ENCODE assay signal across 11 cellular contexts in the genomic region with DNA sequence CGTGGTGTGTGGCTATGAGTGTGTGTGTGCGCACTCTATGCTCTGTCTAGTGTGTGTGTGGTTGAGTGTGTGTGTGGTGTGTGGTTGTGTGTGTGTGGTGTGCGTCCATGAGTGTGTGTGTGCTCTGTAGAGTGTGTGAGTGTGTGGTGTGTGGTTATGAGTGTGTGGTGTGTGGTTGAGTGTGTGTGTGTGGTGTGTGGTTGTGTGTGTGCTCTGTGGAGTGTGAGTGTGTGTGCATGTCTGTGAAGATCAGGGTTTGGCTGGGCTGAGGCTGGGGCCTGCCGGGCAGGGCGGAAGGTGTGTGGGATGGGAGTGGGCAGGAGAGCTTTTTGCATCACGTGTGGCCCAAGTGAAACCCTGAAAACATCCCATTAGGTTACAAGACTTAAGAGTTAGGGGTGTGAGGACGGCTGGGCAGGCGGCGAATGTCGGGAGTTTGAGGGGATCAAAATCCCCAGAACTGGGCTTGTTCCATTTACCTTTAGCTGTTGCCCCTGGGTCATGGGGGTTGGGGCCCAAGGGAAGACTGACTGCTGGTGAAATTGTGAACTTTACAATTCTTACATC. TPM values are rescaled to one million over a fixed set of nuclear protein-coding genes. Genes with fewer than 3 reads are reported as not detected.
DNase-seq lines count a peak whose midpoint lies in the region; ATAC-seq, FAIRE-seq and TF ChIP-seq lines count a peak whose summit lies in the region.
"Had no signal": no experiment of that assay in that cellular context is flagged by ENCODE, and none has a peak within 500 bp of the region (broad histone marks: within the 10 kb centered on the region; RNA-seq: fewer than 3 reads in every experiment).

No MANE protein-coding gene starts in this region.

- no peak overlapping the region for H3K27ac ChIP-seq in prostate gland

- peaks cover 20% of the 10 kb centered on the region for H3K4me1 ChIP-seq in mucosa of descending colon (ENCODE audit: low read depth)
- no peaks in the 10 kb centered on the region for H3K4me1 ChIP-seq in prostate gland (replicated peaks)

- H3K36me3 ChIP-seq in mucosa of descending colon (ENCODE audit: low read depth) (no peaks in the 10 kb centered on the region), prostate gland (no peaks in the 10 kb centered on the region)

- H3K4me3 ChIP-seq in mucosa of descending colon (no peak overlapping the region), prostate gland (no peak overlapping the region)
- H3K4me3 ChIP-seq: lung had no signal

- DNase-seq in mucosa of descending colon (peak in 1 of 3 donors; percentile 66), H54 (ENCODE audit: insufficient read length, low spot score) (no peak), G401 (ENCODE audit: low spot score) (no peak), posterior cingulate gyrus (no peak), prostate gland (ENCODE audit: low spot score) (no peak)
- DNase-seq: MM.1S, SW 1271 had no signal

- WGBS in prostate gland, result 78% methylated on average over 10 of the region's 10 CpGs

- H3K27me3 ChIP-seq in prostate gland (replicated peaks; ENCODE audit: insufficient read depth), result no peaks in the 10 kb centered on the region

- TF ChIP-seq CTCF in mucosa of descending colon (IDR thresholded peaks at IDR 0.05) (no peak), prostate gland (IDR thresholded peaks at IDR 0.05) (no peak)

- ATAC-seq in GM18502 (IDR thresholded peaks at IDR 0.05; ENCODE audit: poor library complexity, unreplicated experiment) (peak; percentile 27), GM21390 (IDR thresholded peaks at IDR 0.05; ENCODE audit: unreplicated experiment) (peak; percentile 16), HG03280 (IDR thresholded peaks at IDR 0.05; ENCODE audit: unreplicated experiment) (peak; percentile 15), mucosa of descending colon (peak; percentile 1)

- TF ChIP-seq POLR2A in H54 (IDR thresholded peaks at IDR 0.05; ENCODE audit: low read depth, low read length) (no peak), prostate gland (IDR thresholded peaks at IDR 0.05) (no peak)

- no peak for FAIRE-seq in H54 (lab: Jason Lieb, UNC)

- H3K9me3 ChIP-seq in mucosa of descending colon (no peaks in the 10 kb centered on the region), prostate gland (no peaks in the 10 kb centered on the region)

- intact Hi-C loops in mucosa of descending colon (cut with DNase I, micrococcal nuclease), result no loop called here
- intact Hi-C loops in posterior cingulate gyrus (cut with DNase I), result no loop called here
- intact Hi-C loops in prostate gland (cut with DNase I), result no loop called here

- in situ Hi-C loops in G401 (cut with HindIII; ENCODE audit: low sequenced_read_pairs), result no loop called here

RNA-seq across cellular contexts. Expression of a gene that starts 2.9 kb away (rescaled TPM):
- total RNA-seq in mucosa of descending colon, result 1 to 10 TPM; 1.6 to 5.6 (median 4.6) TPM
- not detected in 2 replicates for total RNA-seq in G401 (2014; rRNA removed; shearing (Covaris generic))
- total RNA-seq in prostate gland, result 1 to 10 TPM; 1.7 to 2.2 TPM

RNA-seq across cellular contexts. Expression of a gene that starts 21.6 kb away (rescaled TPM):
- over 10,000 TPM in 1 of 3 donors, 1,000 to 10,000 TPM in 2; 4,355 to 12,072 (median 9,452) TPM for total RNA-seq in mucosa of descending colon
- not detected in 2 replicates for total RNA-seq in G401 (2014; rRNA removed; shearing (Covaris generic))
- total RNA-seq in prostate gland, result 10 to 100 TPM in 1 of 2 donors, 1 to 10 TPM in 1; 1.9 to 91.7 TPM

RNA-seq across cellular contexts. Expression of a gene that starts 27.4 kb away (rescaled TPM):
- total RNA-seq in mucosa of descending colon, result not detected
- total RNA-seq in G401 (2014; rRNA removed; shearing (Covaris generic)), result not detected in 2 replicates
- not detected for total RNA-seq in prostate gland
- total RNA-seq: lung had no signal

RNA-seq across cellular contexts. Expression of a gene that starts 45.6 kb away (rescaled TPM):
- total RNA-seq in mucosa of descending colon, result under 1 TPM; 0.41 to 0.98 (median 0.84) TPM
- not detected in 2 replicates for total RNA-seq in G401 (2014; rRNA removed; shearing (Covaris generic))
- 1 to 10 TPM in 1 of 2 donors, not detected in 1; 2.3 TPM for total RNA-seq in prostate gland

RNA-seq across cellular contexts. Expression of a gene that starts 59.2 kb away (rescaled TPM):
- total RNA-seq in mucosa of descending colon, result not detected
- not detected in 2 replicates for total RNA-seq in G401 (2014; rRNA removed; shearing (Covaris generic))
- not detected for total RNA-seq in prostate gland
- total RNA-seq: lung had no signal

Comparison
In these comparisons a context has a peak if more than half of its experiments do, and no peak if none do; other contexts are left out.
1. RNA of a gene that starts 21.6 kb away (total RNA-seq): 4,355 to 12,072 TPM in mucosa of descending colon; 1.9 to 91.7 TPM in prostate gland and not detected in G401; every median in the first group is over 10 times any median in the second.
2. Peak in every context shown above with its lines, with median percentiles within 50 percentile points of each other: ATAC-seq.